Comparison of ENCODE assay signal across 8 cellular contexts in the genomic region with DNA sequence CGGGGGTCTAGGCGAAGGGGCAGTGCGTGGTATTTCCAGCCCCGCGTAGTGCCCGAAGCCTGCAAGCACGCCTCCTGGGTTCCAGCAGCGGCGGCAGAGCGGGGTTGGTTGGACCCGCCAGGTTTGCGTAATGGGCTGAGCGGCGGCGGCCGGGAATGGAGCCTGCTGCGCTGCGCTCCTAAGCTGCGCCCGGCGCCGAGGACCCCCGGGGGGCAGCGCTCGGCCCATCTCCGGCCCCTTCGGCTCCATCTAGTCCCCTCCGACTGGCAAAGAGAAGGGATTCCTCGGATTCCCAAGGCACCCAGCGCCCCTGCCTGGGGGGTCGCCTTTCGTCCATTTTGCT. TPM values are rescaled to one million over a fixed set of nuclear protein-coding genes. Genes with fewer than 3 reads are reported as not detected.
DNase-seq lines count a peak whose midpoint lies in the region; TF ChIP-seq lines count a peak whose summit lies in the region.
"Not testable (repeated sequence)": the region's sequence is repeated elsewhere in the genome, so short reads cannot be mapped to it uniquely, and the experiment has no call there.
"Had no signal": no experiment of that assay in that cellular context is flagged by ENCODE, and none has a peak within 500 bp of the region (broad histone marks: within the 10 kb centered on the region; RNA-seq: fewer than 3 reads in every experiment).

No MANE protein-coding gene starts in this region.

- TF ChIP-seq CTCF in neural crest cell (conservative IDR thresholded peaks at IDR 0.05): not testable (repeated sequence)

- H3K9me3 ChIP-seq in HAP-1; SK-N-MC (ENCODE audit: low read depth, low read length); effector memory CD4-positive, alpha-beta T cell (ENCODE audit: control insufficient read depth, low read length); iPS DF 6.9 (ENCODE audit: control insufficient read depth, insufficient read depth, low read length): not testable (repeated sequence)

- H3K9ac ChIP-seq in SK-N-MC (ENCODE audit: insufficient read length): not testable (repeated sequence)

- H3K27me3 Mint-ChIP-seq in neural crest cell (ENCODE audit: low read depth): not testable (repeated sequence)

- in situ Hi-C loops in HAP-1 (cut with MboI; ENCODE audit: low sequenced_read_pairs): not testable (repeated sequence)

- H3K4me3 Mint-ChIP-seq in neural crest cell: not testable (repeated sequence)

- H3K9me3 Mint-ChIP-seq in neural crest cell: not testable (repeated sequence)

- H3K36me3 Mint-ChIP-seq in neural crest cell (ENCODE audit: low read depth): not testable (repeated sequence)

- DNase-seq in HAP-1 (ENCODE audit: low spot score in 2 of 2): peak in 1 of 2 experiments; percentile 25
- DNase-seq in SK-N-MC (ENCODE audit: low read depth, low spot score); iPS DF 6.9 (ENCODE audit: low read depth, low spot score): not testable (repeated sequence)
- peak; percentile 78 for DNase-seq in activated effector memory CD4-positive, alpha-beta T cell treated with anti-CD3 and anti-CD28 coated beads, Interleukin-2, amount 50 U/mL, for 16 hours
- DNase-seq in effector memory CD4-positive, alpha-beta T cell: peak in 2 of 3 donors; percentile 24 to 34
- peak; percentile 4 for DNase-seq in neural crest cell (ENCODE audit: low read depth, low spot score)
- DNase-seq in stimulated activated CD4-positive, alpha-beta T cell treated with anti-CD3 and anti-CD28 coated beads, Interleukin-4, amount 100 ng/mL, for 1 hour: peak; percentile 34

- H3K4me1 Mint-ChIP-seq in neural crest cell: not testable (repeated sequence)

- not testable (repeated sequence) for H3K36me3 ChIP-seq in HAP-1 (replicated peaks); SK-N-MC (ENCODE audit: insufficient read depth, low read length); effector memory CD4-positive, alpha-beta T cell (ENCODE audit: control insufficient read depth, insufficient read depth, low read length); iPS DF 6.9 (ENCODE audit: control insufficient read depth, insufficient read depth, low read length)

- H3K27ac ChIP-seq in SK-N-MC; iPS DF 6.9 (ENCODE audit: low read length): not testable (repeated sequence)
- peak overlapping the region; percentile 81 for H3K27ac ChIP-seq in effector memory CD4-positive, alpha-beta T cell (ENCODE audit: insufficient read depth, low read length, poor library complexity, severe bottlenecking)

- H3K4me3 ChIP-seq in HAP-1: peak overlapping the region; percentile 38
- peak overlapping the region; percentile 61 for H3K4me3 ChIP-seq in SK-N-MC
- peak overlapping the region; percentile 48 for H3K4me3 ChIP-seq in effector memory CD4-positive, alpha-beta T cell (ENCODE audit: insufficient read depth, low read depth, low read length, poor library complexity, severe bottlenecking)
- H3K4me3 ChIP-seq in iPS DF 6.9 (ENCODE audit: low read length): peak overlapping the region; percentile 47; the same call in 1 of the 2 replicates

- not testable (repeated sequence) for H3K27me3 ChIP-seq in HAP-1 (ENCODE audit: low read depth); effector memory CD4-positive, alpha-beta T cell (replicated peaks; ENCODE audit: control insufficient read depth, insufficient read depth, low read length, poor library complexity, severe bottlenecking); iPS DF 6.9 (ENCODE audit: control insufficient read depth, insufficient read depth, low read length)

- not testable (repeated sequence) for H3K4me1 ChIP-seq in HAP-1; effector memory CD4-positive, alpha-beta T cell (ENCODE audit: control insufficient read depth, insufficient read depth, low read length, poor library complexity, severe bottlenecking); iPS DF 6.9 (ENCODE audit: control insufficient read depth, insufficient read depth, low read length)

- no CpG with 5 or more reads among the region's 32 CpGs for WGBS in iPS DF 6.9 (ENCODE audit: insufficient coverage, insufficient read length)

- not testable (repeated sequence) for H3K27ac Mint-ChIP-seq in neural crest cell (ENCODE audit: unreplicated experiment)

RNA-seq across cellular contexts. Expression of gene PPIAL4C, which starts 24.1 kb away (rescaled TPM):
- not detected in 2 replicates for total RNA-seq in neural crest cell
- total RNA-seq: foreskin keratinocyte had no signal
